Comparison of ENCODE assay signal across 25 cellular contexts in the genomic region with DNA sequence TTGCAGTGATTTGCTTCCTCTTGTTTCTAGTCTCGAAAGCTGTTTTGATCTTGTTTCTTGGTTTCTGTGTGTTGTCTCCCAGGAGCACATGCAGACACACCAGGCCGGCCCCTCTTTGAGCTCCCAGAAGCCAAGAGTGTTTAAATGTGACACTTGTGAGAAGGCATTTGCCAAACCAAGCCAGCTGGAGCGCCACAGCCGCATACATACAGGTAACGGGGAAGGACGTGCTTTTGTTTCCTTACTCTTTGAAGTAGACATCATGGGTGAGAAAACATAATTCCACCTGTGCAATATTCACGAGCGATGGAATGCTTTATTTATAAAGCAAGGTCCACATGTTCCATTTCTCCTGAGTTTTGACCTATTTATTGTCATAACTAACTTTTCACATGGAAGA.
"Had no signal": no experiment of that assay in that cellular context is flagged by ENCODE, and none has a peak within 500 bp of the region (broad histone marks: within the 10 kb centered on the region; RNA-seq: fewer than 3 reads in every experiment).

No MANE protein-coding gene starts in this region.

- H3K27ac ChIP-seq: colonic mucosa, gastroesophageal sphincter, hepatocyte, right atrium auricular region, suprapubic skin, tibial artery had no signal

- H3K4me1 Mint-ChIP-seq: neural crest cell had no signal

- H3K27me3 Mint-ChIP-seq: activated CD4-positive, alpha-beta memory T cell treated with anti-CD3 and anti-CD28 coated beads, Interleukin-2, amount 10 ng/mL, durations not matched to agents 7 days and 5 days; activated CD4-positive, alpha-beta T cell treated with anti-CD3 and anti-CD28 coated beads, Interleukin-2, amount 10 ng/mL, durations not matched to agents 24 days and 14 days; activated naive CD8-positive, alpha-beta T cell; naive thymus-derived CD4-positive, alpha-beta T cell; stimulated activated naive B cell treated with anti-CD40 and anti-IgM and Interleukin-4, amounts not matched to agents 10 μg/mL and 1 μg/mL and 100 μg/mL, for 72 hours; T-cell had no signal

- H3K27ac Mint-ChIP-seq: activated CD4-positive, alpha-beta memory T cell treated with anti-CD3 and anti-CD28 coated beads, Interleukin-2, amount 10 ng/mL, durations not matched to agents 7 days and 5 days; activated CD4-positive, alpha-beta T cell treated with anti-CD3 and anti-CD28 coated beads, Interleukin-2, amount 10 ng/mL, durations not matched to agents 24 days and 14 days; activated naive CD8-positive, alpha-beta T cell; activated T-cell treated with anti-CD3 and anti-CD28 coated beads, Interleukin-2, amount 50 U/mL, for 72 hours; T-cell had no signal

- H3K4me3 Mint-ChIP-seq: activated CD4-positive, alpha-beta memory T cell treated with anti-CD3 and anti-CD28 coated beads, Interleukin-2, amount 10 ng/mL, durations not matched to agents 7 days and 5 days; activated CD4-positive, alpha-beta T cell treated with anti-CD3 and anti-CD28 coated beads, Interleukin-2, amount 10 ng/mL, durations not matched to agents 24 days and 14 days; activated naive CD8-positive, alpha-beta T cell; activated T-cell treated with anti-CD3 and anti-CD28 coated beads, Interleukin-2, amount 50 U/mL, for 72 hours; naive thymus-derived CD4-positive, alpha-beta T cell; neural crest cell; stimulated activated naive B cell treated with anti-CD40 and anti-IgM and Interleukin-4, amounts not matched to agents 10 μg/mL and 1 μg/mL and 100 μg/mL, for 72 hours; T-cell; T-helper 2 cell treated with Interferon-gamma antibody and Interleukin-4, amounts not matched to agents 5 μg/mL and 100 μg/mL, for 36 hours had no signal

- H3K9me3 Mint-ChIP-seq: activated CD4-positive, alpha-beta memory T cell treated with anti-CD3 and anti-CD28 coated beads, Interleukin-2, amount 10 ng/mL, durations not matched to agents 7 days and 5 days; activated CD4-positive, alpha-beta T cell treated with anti-CD3 and anti-CD28 coated beads, Interleukin-2, amount 10 ng/mL, durations not matched to agents 24 days and 14 days; stimulated activated naive B cell treated with anti-CD40 and anti-IgM and Interleukin-4, amounts not matched to agents 10 μg/mL and 1 μg/mL and 100 μg/mL, for 72 hours; T-cell; T-helper 2 cell treated with Interferon-gamma antibody and Interleukin-4, amounts not matched to agents 5 μg/mL and 100 μg/mL, for 36 hours had no signal

- DNase-seq: activated CD4-positive, alpha-beta memory T cell treated with anti-CD3 and anti-CD28 coated beads, Interleukin-2, amount 10 ng/mL, durations not matched to agents 7 days and 5 days; activated CD4-positive, alpha-beta T cell treated with anti-CD3 and anti-CD28 coated beads, Interleukin-2, amount 10 ng/mL, durations not matched to agents 24 days and 14 days; activated CD4-positive, CD25-positive, alpha-beta regulatory T cell treated with anti-CD3 and anti-CD28 coated beads, Interleukin-2, amount 50 U/mL, for 72 hours; activated naive CD4-positive, alpha-beta T cell; activated T-cell treated with anti-CD3 and anti-CD28 coated beads, Interleukin-2, amount 50 U/mL, for 72 hours; anterior cingulate cortex; effector CD8-positive, alpha-beta T cell; islet precursor cell; midbrain; naive thymus-derived CD4-positive, alpha-beta T cell; nucleus accumbens; stimulated activated CD4-positive, alpha-beta T cell treated with anti-CD3 and anti-CD28 coated beads, Interleukin-1b, Interleukin-23, amount 100 ng/mL, for 48 hours; stimulated activated CD4-positive, alpha-beta T cell treated with anti-CD3 and anti-CD28 coated beads, Interleukin-4, amount 100 ng/mL, for 4 hours; stimulated activated CD8-positive, alpha-beta memory T cell treated with anti-CD3 and anti-CD28 coated beads, Interleukin-4, amount 100 ng/mL, for 48 hours; stimulated activated naive B cell treated with anti-CD40 and anti-IgM and Interleukin-4, amounts not matched to agents 10 μg/mL and 1 μg/mL and 100 μg/mL, for 72 hours; T-cell; tibial artery had no signal

- ATAC-seq: activated T-cell treated with anti-CD3 and anti-CD28 coated beads, Interleukin-2, amount 50 U/mL, for 72 hours; naive thymus-derived CD4-positive, alpha-beta T cell; stimulated activated naive B cell treated with anti-CD40 and anti-IgM and Interleukin-4, amounts not matched to agents 10 μg/mL and 1 μg/mL and 100 μg/mL, for 72 hours; T-cell had no signal
